Comparison of ENCODE assay signal across 20 cellular contexts in genomic region chr6:52325695-52326471, GRCh38. TPM values are rescaled to one million over a fixed set of nuclear protein-coding genes. Genes with fewer than 3 reads are reported as not detected.
DNase-seq lines count a peak whose midpoint lies in the region; ATAC-seq and TF ChIP-seq lines count a peak whose summit lies in the region.
"Had no signal": no experiment of that assay in that cellular context is flagged by ENCODE, and none has a peak within 500 bp of the region (broad histone marks: within the 10 kb centered on the region; RNA-seq: fewer than 3 reads in every experiment).

No MANE protein-coding gene starts in this region.

- TF ChIP-seq POLR2A in transverse colon (IDR thresholded peaks at IDR 0.05) (no peak), GM18505 (IDR thresholded peaks at IDR 0.05; ENCODE audit: borderline replicate concordance, extremely low read depth, insufficient read depth, insufficient read length) (no peak)

- no peak overlapping the region for H3K9ac ChIP-seq in duodenal mucosa (ENCODE audit: low read depth in 1 of 2, low read length in 2 of 2)
- no peak overlapping the region for H3K9ac ChIP-seq in mesendoderm (ENCODE audit: low read length)

- H2BK15ac ChIP-seq in mesendoderm (replicated peaks; ENCODE audit: low read depth): no peak overlapping the region

- H3K4me3 ChIP-seq in duodenal mucosa (ENCODE audit: low read depth in 1 of 2, low read length in 2 of 2) (no peak overlapping the region), mesendoderm (ENCODE audit: low read length) (no peak overlapping the region), transverse colon (peak overlapping the region in 1 of 4 donors; percentile 8)
- H3K4me3 ChIP-seq: coronary artery, HAP-1, heart right ventricle, lower lobe of right lung, PC-9 had no signal

- no CpG with 5 or more reads among the region's 14 CpGs for WGBS in mesendoderm (ENCODE audit: extremely low coverage, insufficient coverage, low lambda C conversion rate)
- WGBS in transverse colon (ENCODE audit: low coverage in 1 of 2), 2 donors: 54 to 78% methylated on average over 5 to 14 of the region's 14 CpGs

- peak overlapping the region; percentile 25 for H3K18ac ChIP-seq in mesendoderm (ENCODE audit: low read length)

- in situ Hi-C loops in transverse colon (cut with MboI; ENCODE audit: low pct_ligation_motif_present in 1 of 4, low pct_unique_long_range_greater_than_20kb in 1 of 4, low sequenced_read_pairs in 3 of 4): no loop called here

- no peaks in the 10 kb centered on the region for H3K79me2 ChIP-seq in mesendoderm (ENCODE audit: control insufficient read depth, insufficient read depth, low read length)

- H3K27ac ChIP-seq in duodenal mucosa (ENCODE audit: low read depth, low read length): peak overlapping the region; percentile 30
- peak overlapping the region; percentile 35 for H3K27ac ChIP-seq in mesendoderm (ENCODE audit: low read depth, low read length)
- H3K27ac ChIP-seq in transverse colon: peak overlapping the region; percentile 83 to 88 (median 84)
- H3K27ac ChIP-seq: 22Rv1, coronary artery, heart right ventricle, lower lobe of right lung, PC-9 had no signal

- H3K79me1 ChIP-seq in mesendoderm (ENCODE audit: low read length): no peaks in the 10 kb centered on the region

- no peak overlapping the region for H3K4ac ChIP-seq in mesendoderm (ENCODE audit: low read depth, low read length)

- H4K5ac ChIP-seq in mesendoderm (ENCODE audit: low read length): no peak overlapping the region

- H4K8ac ChIP-seq in mesendoderm (ENCODE audit: low read depth, low read length): peak overlapping the region; percentile 88

- no peak overlapping the region for H2AK5ac ChIP-seq in mesendoderm (ENCODE audit: low read length)

- H3K4me2 ChIP-seq in mesendoderm (ENCODE audit: low read length): no peak overlapping the region
- H3K4me2 ChIP-seq: PC-9 had no signal

- no peak overlapping the region for H3K23ac ChIP-seq in mesendoderm (ENCODE audit: low read length)

- no peak for TF ChIP-seq CTCF in transverse colon (IDR thresholded peaks at IDR 0.05)

- H3K9me3 ChIP-seq in duodenal mucosa (ENCODE audit: control insufficient read depth in 1 of 2, low read length in 2 of 2) (no peaks in the 10 kb centered on the region), transverse colon (no peaks in the 10 kb centered on the region)
- H3K9me3 ChIP-seq: HAP-1, heart right ventricle, lower lobe of right lung had no signal

- DNase-seq in NCI-H82 (lab: John Stamatoyannopoulos, UW) (peak; percentile 74), NCI-H82 treated with DMSO at 0.1 percent for 48 hours (lab: John Stamatoyannopoulos, UW; ENCODE audit: unreplicated experiment) (no peak), mesendoderm (peak; percentile 95), transverse colon (peak; percentile 61), NCI-H128 (lab: John Stamatoyannopoulos, UW; ENCODE audit: unreplicated experiment) (no peak)
- DNase-seq: activated CD8-positive, alpha-beta memory T cell treated with anti-CD3 and anti-CD28 coated beads for 24 hours; heart right ventricle; lower lobe of right lung; NCI-H1436 treated with DMSO at 0.1 percent for 48 hours; NCI-H446; occipital lobe; PC-9; stimulated activated CD4-positive, alpha-beta T cell treated with anti-CD3 and anti-CD28 coated beads, Interleukin-12 subunit alpha, Interleukin-12 subunit beta, amount 100 ng/mL, for 4 hours had no signal

- H2BK120ac ChIP-seq in mesendoderm (ENCODE audit: low read depth, low read length): peak overlapping the region; percentile 31

- H3K36me3 ChIP-seq in duodenal mucosa (ENCODE audit: control insufficient read depth in 1 of 2, insufficient read depth in 2 of 2, low read length in 2 of 2) (no peaks in the 10 kb centered on the region), mesendoderm (ENCODE audit: control insufficient read depth, insufficient read depth, low read length) (no peaks in the 10 kb centered on the region), transverse colon (no peaks in the 10 kb centered on the region)
- H3K36me3 ChIP-seq: HAP-1, heart right ventricle, lower lobe of right lung had no signal

- H3K27me3 ChIP-seq in duodenal mucosa (ENCODE audit: control insufficient read depth in 1 of 2, insufficient read depth in 2 of 2, low read length in 2 of 2) (no peaks in the 10 kb centered on the region), mesendoderm (ENCODE audit: insufficient read depth, low read length, poor library complexity) (no peaks in the 10 kb centered on the region), transverse colon (no peaks in the 10 kb centered on the region)

- intact Hi-C loops in transverse colon (cut with DNase I; ENCODE audit: low total_unique reads): no loop called here

- H3K56ac ChIP-seq in mesendoderm (ENCODE audit: low read length): peak overlapping the region; percentile 28

- H2BK5ac ChIP-seq in mesendoderm (ENCODE audit: low read length): no peak overlapping the region

- ATAC-seq in GM18505 (IDR thresholded peaks at IDR 0.05; ENCODE audit: unreplicated experiment): no peak
- ATAC-seq in HG03442 (IDR thresholded peaks at IDR 0.05; ENCODE audit: unreplicated experiment): no peak
- ATAC-seq: activated T-helper 17 cell treated with anti-CD3 and anti-CD28 coated beads, Interleukin-2, amount 50 U/mL, for 72 hours; heart right ventricle; lower lobe of right lung had no signal

- TF ChIP-seq EP300 in transverse colon (IDR thresholded peaks at IDR 0.05; ENCODE audit: low read depth): no peak

- H3K4me1 ChIP-seq in duodenal mucosa (ENCODE audit: control insufficient read depth in 1 of 2, insufficient read depth in 2 of 2, low read length in 2 of 2) (peaks cover 30 to 48% of the 10 kb centered on the region in 2 donors), mesendoderm (ENCODE audit: control insufficient read depth, low read depth, low read length) (peaks cover 12% of the 10 kb centered on the region), transverse colon (peaks cover 5 to 62% (median 38%) of the 10 kb centered on the region in 4 donors)

RNA-seq across cellular contexts. Expression of gene PAQR8, which starts 36.1 kb away (rescaled TPM):
- polyA plus RNA-seq in mesendoderm (2013, experiment 1 of 2): 2.7 TPM
- polyA plus RNA-seq in mesendoderm (2013, experiment 2 of 2): 2.6 TPM
- total RNA-seq in transverse colon: 100 to 1,000 TPM in 3 of 4 donors, 10 to 100 TPM in 1; 27.1 to 250 (median 159) TPM

RNA-seq across cellular contexts. Expression of gene MCM3, which starts 41.3 kb away (rescaled TPM):
- 166 TPM for polyA plus RNA-seq in mesendoderm (2013, experiment 1 of 2)
- 164 TPM for polyA plus RNA-seq in mesendoderm (2013, experiment 2 of 2)
- total RNA-seq in transverse colon: 10 to 100 TPM; 13.5 to 27.3 (median 24.2) TPM

Comparison
In these comparisons a context has a peak if more than half of its experiments do, and no peak if none do; other contexts are left out.
1. DNase-seq: peak in NCI-H82 (single experiment), mesendoderm (single experiment) and transverse colon (single experiment); none in NCI-H82 treated with DMSO at 0.1 percent for 48 hours (single experiment) and NCI-H128 (single experiment).
2. H3K27ac ChIP-seq: peak in every context shown above with its lines; median percentile 84 in transverse colon; 35 in mesendoderm; 30 in duodenal mucosa.